Comparison of ENCODE assay signal across 12 cellular contexts in the genomic region with DNA sequence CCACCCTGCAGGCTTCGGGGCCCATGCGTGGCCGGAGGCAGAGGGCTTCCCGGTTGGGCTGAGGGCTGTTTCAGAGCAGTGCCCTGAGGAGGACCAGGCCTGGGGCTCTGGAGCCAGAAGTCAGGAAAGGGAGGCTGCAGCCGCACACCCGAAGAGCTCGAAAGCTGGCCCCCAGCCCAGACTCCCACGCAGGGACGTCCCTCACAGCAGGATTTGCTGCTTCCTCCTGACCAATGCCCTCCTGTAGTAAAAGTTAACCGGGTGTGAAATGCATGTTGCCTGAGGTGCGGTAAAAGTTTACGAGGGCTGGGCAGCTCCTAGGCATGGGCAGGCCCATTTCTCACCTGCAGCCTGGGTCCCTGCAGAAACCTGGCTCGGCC.
DNase-seq lines count a peak whose midpoint lies in the region; ATAC-seq and TF ChIP-seq lines count a peak whose summit lies in the region.
"Had no signal": no experiment of that assay in that cellular context is flagged by ENCODE, and none has a peak within 500 bp of the region (broad histone marks: within the 10 kb centered on the region; RNA-seq: fewer than 3 reads in every experiment).

No MANE protein-coding gene starts in this region.

- TF ChIP-seq CTCF in brain (conservative IDR thresholded peaks at IDR 0.05) = no peak
- no peak for TF ChIP-seq CTCF in right atrium auricular region (IDR thresholded peaks at IDR 0.05)
- no peak for TF ChIP-seq CTCF in CD4-positive, alpha-beta T cell (IDR thresholded peaks at IDR 0.05)

- intact Hi-C loops in CD4-positive, alpha-beta T cell (cut with DNase I, micrococcal nuclease) = no loop called here

- H3K27me3 Mint-ChIP-seq in brain = no peaks in the 10 kb centered on the region
- H3K27me3 Mint-ChIP-seq in CD4-positive, alpha-beta T cell = peaks cover 4% of the 10 kb centered on the region

- H3K4me3 Mint-ChIP-seq in brain = peak overlapping the region in 2 of 5 experiments; percentile 75 to 83
- H3K4me3 Mint-ChIP-seq in CD4-positive, alpha-beta T cell = no peak overlapping the region
- H3K4me3 Mint-ChIP-seq: activated T-cell treated with anti-CD3 and anti-CD28 coated beads, Interleukin-2, amount 50 U/mL, for 24 hours; B cell had no signal

- no peaks in the 10 kb centered on the region for H3K36me3 Mint-ChIP-seq in brain
- H3K36me3 Mint-ChIP-seq in CD4-positive, alpha-beta T cell (ENCODE audit: low read depth) = no peaks in the 10 kb centered on the region

- no peaks in the 10 kb centered on the region for H3K9me3 ChIP-seq in right atrium auricular region
- H3K9me3 ChIP-seq in CD4-positive, alpha-beta T cell (ENCODE audit: control insufficient read depth, low read length) = no peaks in the 10 kb centered on the region

- H3K9ac ChIP-seq in rectal smooth muscle tissue (ENCODE audit: low read length) = no peak overlapping the region

- H3K27ac ChIP-seq in right atrium auricular region (peak overlapping the region; percentile 73), rectal smooth muscle tissue (ENCODE audit: low read depth, low read length) (peak overlapping the region; percentile 86)
- no peak overlapping the region for H3K27ac ChIP-seq in CD4-positive, alpha-beta T cell (ENCODE audit: low read depth, low read length)

- no peak overlapping the region for H3K4me3 ChIP-seq in right atrium auricular region
- H3K4me3 ChIP-seq in rectal smooth muscle tissue (ENCODE audit: low read length) = no peak overlapping the region
- H3K4me3 ChIP-seq: lung had no signal

- CTCF ChIA-PET in CD4-positive, alpha-beta T cell (lab: Charles Lee) = no interaction called here

- no peaks in the 10 kb centered on the region for H3K9me3 Mint-ChIP-seq in brain
- H3K9me3 Mint-ChIP-seq in CD4-positive, alpha-beta T cell = no peaks in the 10 kb centered on the region
- H3K9me3 Mint-ChIP-seq: activated T-cell treated with anti-CD3 and anti-CD28 coated beads, Interleukin-2, amount 50 U/mL, for 24 hours had no signal

- peaks cover 0 to 55% of the 10 kb centered on the region in 2 donors for H3K4me1 ChIP-seq in right atrium auricular region
- H3K4me1 ChIP-seq in rectal smooth muscle tissue (ENCODE audit: control insufficient read depth, insufficient read depth, low read length) = peaks cover 21% of the 10 kb centered on the region

- H3K27ac Mint-ChIP-seq in brain = peak overlapping the region; percentile 95 to 98 (median 97)
- no peak overlapping the region for H3K27ac Mint-ChIP-seq in CD4-positive, alpha-beta T cell
- H3K27ac Mint-ChIP-seq: activated T-cell treated with anti-CD3 and anti-CD28 coated beads, Interleukin-2, amount 50 U/mL, for 24 hours; B cell had no signal

- H3K36me3 ChIP-seq in right atrium auricular region = no peaks in the 10 kb centered on the region
- no peaks in the 10 kb centered on the region for H3K36me3 ChIP-seq in rectal smooth muscle tissue (ENCODE audit: control insufficient read depth, insufficient read depth, low read length)

- H3K27me3 ChIP-seq in right atrium auricular region (no peaks in the 10 kb centered on the region), rectal smooth muscle tissue (ENCODE audit: control insufficient read depth, insufficient read depth, low read length) (no peaks in the 10 kb centered on the region)
- peaks cover 3% of the 10 kb centered on the region for H3K27me3 ChIP-seq in CD4-positive, alpha-beta T cell (ENCODE audit: control insufficient read depth, insufficient read depth, low read length)

- peak; percentile 21 for DNase-seq in EH (ENCODE audit: low read depth)
- no peak for DNase-seq in right atrium auricular region (ENCODE audit: low spot score)
- DNase-seq in CD4-positive, alpha-beta T cell = no peak
- DNase-seq in stimulated activated CD4-positive, alpha-beta T cell treated with anti-CD3 and anti-CD28 coated beads, Interleukin-2, amount 100 ng/mL, for 48 hours = no peak
- DNase-seq in activated CD4-positive, alpha-beta T cell treated with anti-CD3 and anti-CD28 coated beads, Interleukin-2, amount 50 U/mL, for 1 hour = no peak
- DNase-seq in foreskin melanocyte = no peak
- DNase-seq: activated T-cell treated with anti-CD3 and anti-CD28 coated beads, Interleukin-2, amount 50 U/mL, for 24 hours; NCI-H524 had no signal

- peaks cover 78% of the 10 kb centered on the region for H3K4me1 Mint-ChIP-seq in brain
- H3K4me1 Mint-ChIP-seq in CD4-positive, alpha-beta T cell (ENCODE audit: low read depth) = no peaks in the 10 kb centered on the region
- H3K4me1 Mint-ChIP-seq: B cell had no signal

- POLR2A ChIA-PET in CD4-positive, alpha-beta T cell (lab: Charles Lee) = no interaction called here

- no peak for ATAC-seq in CD4-positive, alpha-beta T cell (ENCODE audit: poor library complexity)
